ENCODE assay signal across 28 cellular contexts in genomic region chr4:7252051-7252450, GRCh38. TPM values are rescaled to one million over a fixed set of nuclear protein-coding genes. Genes with fewer than 3 reads are reported as not detected.
"Had no signal": no experiment of that assay in that cellular context is flagged by ENCODE, and none has a peak within 500 bp of the region (broad histone marks: within the 10 kb centered on the region; RNA-seq: fewer than 3 reads in every experiment).

No MANE protein-coding gene starts in this region.

- H3K4me2 ChIP-seq: hepatocyte had no signal

- DNase-seq: colonic mucosa; effector memory CD4-positive, alpha-beta T cell; foreskin keratinocyte; left cardiac atrium; mesenchymal stem cell; midbrain; naive thymus-derived CD4-positive, alpha-beta T cell; nephron progenitor cell; occipital lobe; ovary; psoas muscle; right cardiac atrium; sigmoid colon; spleen; stimulated activated CD4-positive, alpha-beta T cell treated with anti-CD3 and anti-CD28 coated beads, Interleukin-4, amount 100 ng/mL, for 4 hours; stimulated activated naive CD8-positive, alpha-beta T cell treated with anti-CD3 and anti-CD28 coated beads, Interleukin-15, Interleukin-2, amounts not matched to agents 100 U/mL and 50 U/mL, for 24 hours; substantia nigra; upper lobe of left lung had no signal

- H3K27ac Mint-ChIP-seq: dendritic cell treated with granulocyte-macrophage colony-stimulating factor and Interleukin-4, amounts not matched to agents 40 ng/mL and 50 ng/mL, for 4 days; naive thymus-derived CD4-positive, alpha-beta T cell; nephron progenitor cell; stimulated activated memory B cell treated with anti-CD40 and anti-IgM and Interleukin-4, amounts not matched to agents 10 μg/mL and 1 μg/mL and 100 μg/mL, for 72 hours had no signal

- H3K4me3 ChIP-seq: colonic mucosa, esophagus muscularis mucosa, gastroesophageal sphincter, heart left ventricle, hepatocyte, left lung, ovary, psoas muscle, sigmoid colon, spleen, thoracic aorta, tibial nerve, upper lobe of left lung had no signal

- H3K4me3 Mint-ChIP-seq: dendritic cell treated with granulocyte-macrophage colony-stimulating factor and Interleukin-4, amounts not matched to agents 40 ng/mL and 50 ng/mL, for 4 days; naive thymus-derived CD4-positive, alpha-beta T cell; nephron progenitor cell; stimulated activated memory B cell treated with anti-CD40 and anti-IgM and Interleukin-4, amounts not matched to agents 10 μg/mL and 1 μg/mL and 100 μg/mL, for 72 hours had no signal

- H3K36me3 Mint-ChIP-seq: naive thymus-derived CD4-positive, alpha-beta T cell; stimulated activated memory B cell treated with anti-CD40 and anti-IgM and Interleukin-4, amounts not matched to agents 10 μg/mL and 1 μg/mL and 100 μg/mL, for 72 hours had no signal

- H2AFZ ChIP-seq: hepatocyte had no signal

- H3K27ac ChIP-seq: colonic mucosa, foreskin keratinocyte, heart left ventricle, hepatocyte, left lung, ovary, psoas muscle, spleen, thoracic aorta, upper lobe of left lung had no signal

- H3K9me3 Mint-ChIP-seq: dendritic cell treated with granulocyte-macrophage colony-stimulating factor and Interleukin-4, amounts not matched to agents 40 ng/mL and 50 ng/mL, for 4 days; stimulated activated memory B cell treated with anti-CD40 and anti-IgM and Interleukin-4, amounts not matched to agents 10 μg/mL and 1 μg/mL and 100 μg/mL, for 72 hours had no signal

- H3K27me3 ChIP-seq: colonic mucosa, esophagus muscularis mucosa, gastroesophageal sphincter, heart left ventricle, hepatocyte, ovary, sigmoid colon, tibial nerve, upper lobe of left lung had no signal

- H3K36me3 ChIP-seq: colonic mucosa, esophagus muscularis mucosa, gastroesophageal sphincter, heart left ventricle, left lung, ovary, sigmoid colon, spleen, thoracic aorta, tibial nerve, upper lobe of left lung had no signal

- H3K79me2 ChIP-seq: hepatocyte had no signal

- H3K9me3 ChIP-seq: colonic mucosa, left lung, ovary, psoas muscle, sigmoid colon, upper lobe of left lung had no signal

- H3K4me1 ChIP-seq: colonic mucosa, foreskin keratinocyte, spleen, upper lobe of left lung had no signal

- H3K4me1 Mint-ChIP-seq: naive thymus-derived CD4-positive, alpha-beta T cell had no signal

RNA-seq across cellular contexts. Expression of gene SORCS2, which starts 59.7 kb away (rescaled TPM):
- total RNA-seq: endothelial cell of umbilical vein had no signal
- polyA plus RNA-seq: endothelial cell of umbilical vein; naive thymus-derived CD4-positive, alpha-beta T cell had no signal
